18 cellular contexts compared by ENCODE assay signal in the genomic region with DNA sequence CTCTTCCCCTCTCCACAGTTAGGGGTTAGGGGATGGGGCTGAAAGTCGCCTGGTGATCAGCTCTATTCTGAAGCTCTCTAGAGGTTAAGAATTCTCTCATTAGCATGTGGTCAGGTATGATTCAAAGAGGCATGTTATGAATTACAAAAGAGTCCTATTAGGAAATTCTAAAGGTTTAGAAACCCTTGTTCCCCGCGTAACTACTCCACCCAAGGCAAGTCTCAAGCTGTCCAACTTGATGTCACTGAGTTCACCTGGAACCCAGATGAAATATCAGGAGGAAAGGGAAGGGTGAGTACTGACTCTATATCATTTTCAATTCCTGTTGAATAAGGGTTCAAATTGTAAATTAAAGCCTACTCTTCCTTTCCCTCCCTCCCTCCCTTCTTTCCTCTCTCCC.
"Had no signal": no experiment of that assay in that cellular context is flagged by ENCODE, and none has a peak within 500 bp of the region (broad histone marks: within the 10 kb centered on the region; RNA-seq: fewer than 3 reads in every experiment).

No MANE protein-coding gene starts in this region.

- H3K27ac ChIP-seq: ovary, prostate gland, testis had no signal

- ATAC-seq: activated CD4-positive, CD25-positive, alpha-beta regulatory T cell treated with anti-CD3 and anti-CD28 coated beads, Interleukin-2, amount 50 U/mL, for 24 hours; activated CD8-positive, alpha-beta T cell treated with anti-CD3 and anti-CD28 coated beads, Interleukin-2, amount 10 ng/mL, durations not matched to agents 7 days and 5 days; left ventricle myocardium superior; natural killer cell treated with Interleukin-12 subunit alpha and Interleukin-12 subunit beta and Interleukin-15 and Interleukin-18, amount 100 ng/mL, for 72 hours; stimulated activated naive B cell treated with anti-CD40 and anti-IgM and Interleukin-4, amounts not matched to agents 10 μg/mL and 1 μg/mL and 100 μg/mL, for 72 hours had no signal

- DNase-seq: activated CD4-positive, alpha-beta T cell treated with anti-CD3 and anti-CD28 coated beads, Interleukin-2, amount 50 U/mL, for 1 hour; activated CD8-positive, alpha-beta T cell treated with anti-CD3 and anti-CD28 coated beads, Interleukin-2, amount 10 ng/mL, durations not matched to agents 7 days and 5 days; activated gamma-delta T cell treated with Interleukin-2 at 50 U/mL for 16 hours; aorta; central memory CD4-positive, alpha-beta T cell; dermis blood vessel endothelial cell; effector memory CD4-positive, alpha-beta T cell; immature natural killer cell; kidney glomerular epithelial cell; left ventricle myocardium superior; ovary; stimulated activated CD4-positive, alpha-beta T cell treated with anti-CD3 and anti-CD28 coated beads, Interleukin-2, amount 100 ng/mL, for 48 hours; stimulated activated CD8-positive, alpha-beta memory T cell treated with anti-CD3 and anti-CD28 coated beads, Interleukin-4, amount 100 ng/mL, for 48 hours; stimulated activated naive B cell treated with anti-CD40 and anti-IgM and Interleukin-4, amounts not matched to agents 10 μg/mL and 1 μg/mL and 100 μg/mL, for 72 hours; testis had no signal

- H3K4me3 ChIP-seq: ovary, prostate gland, testis had no signal

- H3K36me3 ChIP-seq: ovary, prostate gland had no signal

- H3K4me1 ChIP-seq: prostate gland, testis had no signal

- H3K9me3 ChIP-seq: ovary, prostate gland, testis had no signal

- H3K27me3 ChIP-seq: ovary, testis had no signal
